ENCODE assay signal across 32 cellular contexts in the genomic region with DNA sequence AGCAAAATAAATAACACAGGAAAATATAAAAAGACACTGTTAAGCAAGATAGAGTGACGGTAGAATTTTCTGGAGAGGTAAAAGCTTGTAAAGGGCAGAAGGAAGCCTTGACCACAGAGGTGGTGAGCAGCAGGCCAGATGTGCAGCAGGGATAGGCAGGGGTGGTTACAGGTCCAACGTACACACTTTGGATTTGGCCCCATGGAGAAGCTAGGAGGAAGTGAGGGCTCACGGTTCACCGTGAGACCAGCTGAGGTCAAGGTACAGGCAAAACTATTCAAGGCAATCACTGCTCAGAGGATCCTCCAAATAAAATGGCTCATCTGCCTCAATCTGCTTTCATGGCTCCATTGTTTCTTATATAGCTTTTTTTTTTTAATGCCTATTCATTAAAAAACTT.
"Had no signal": no experiment of that assay in that cellular context is flagged by ENCODE, and none has a peak within 500 bp of the region (broad histone marks: within the 10 kb centered on the region; RNA-seq: fewer than 3 reads in every experiment).

No MANE protein-coding gene starts in this region.

- DNase-seq: activated CD4-positive, alpha-beta T cell treated with anti-CD3 and anti-CD28 coated beads, Interleukin-2, amount 10 ng/mL, durations not matched to agents 24 days and 14 days; activated CD4-positive, alpha-beta T cell treated with anti-CD3 and anti-CD28 coated beads, Interleukin-2, amount 50 U/mL, for 4 hours; activated CD8-positive, alpha-beta T cell treated with anti-CD3 and anti-CD28 coated beads for 36 hours; activated gamma-delta T cell; activated naive CD4-positive, alpha-beta T cell treated with Interleukin-2 at 50 U/mL for 16 hours; activated naive CD8-positive, alpha-beta T cell treated with anti-CD3 and anti-CD28 coated beads, Interleukin-2, amount 10 ng/mL, durations not matched to agents 7 days and 5 days; activated T-cell treated with anti-CD3 and anti-CD28 coated beads, Interleukin-2, amount 50 U/mL, for 24 hours; Kasumi-1; KG1; MM.1S; MV-4-11; NCI-H1092; NCI-H1417; NCI-H146; NCI-H187; NCI-H2029 treated with DMSO at 0.1 percent for 48 hours; NCI-H2107; NCI-H2171; NCI-H510A; NCI-H526; NCI-H748 treated with DMSO at 0.1 percent for 48 hours; NK-92 treated with Interleukin-12 subunit alpha and Interleukin-12 subunit beta, amount 100 ng/mL, for 24 hours; PC-9; SHP77; SJCRH30; T1000 had no signal

- H3K27ac ChIP-seq: ascending aorta, cardiac muscle cell, PC-9, RWPE1, SJCRH30, SK-N-MC had no signal

- H3K9me3 Mint-ChIP-seq: activated CD4-positive, alpha-beta T cell treated with anti-CD3 and anti-CD28 coated beads, Interleukin-2, amount 10 ng/mL, durations not matched to agents 24 days and 14 days; activated CD8-positive, alpha-beta T cell treated with anti-CD3 and anti-CD28 coated beads for 36 hours; activated naive CD4-positive, alpha-beta T cell treated with anti-CD3 and anti-CD28 coated beads, Interleukin-2, amount 50 U/mL, for 24 hours; activated naive CD8-positive, alpha-beta T cell treated with anti-CD3 and anti-CD28 coated beads, Interleukin-2, amount 10 ng/mL, durations not matched to agents 7 days and 5 days; activated T-cell treated with anti-CD3 and anti-CD28 coated beads, Interleukin-2, amount 50 U/mL, for 24 hours; activated T-helper 2 cell treated with anti-CD3 and anti-CD28 coated beads, Interferon-gamma antibody, Interleukin-2, Interleukin-4, amounts not matched to agents 10 μg/mL and 5 μg/mL and 100 μg/mL, durations not matched to agents 14 hours and 24 hours and 36 hours had no signal

- H3K27me3 ChIP-seq: ascending aorta, cardiac muscle cell, SJCRH30 had no signal

- ATAC-seq: activated CD8-positive, alpha-beta T cell treated with anti-CD3 and anti-CD28 coated beads for 36 hours had no signal

- H3K9me3 ChIP-seq: ascending aorta, SJCRH30 had no signal

- H3K27ac Mint-ChIP-seq: activated CD4-positive, alpha-beta T cell treated with anti-CD3 and anti-CD28 coated beads, Interleukin-2, amount 10 ng/mL, durations not matched to agents 24 days and 14 days; activated CD8-positive, alpha-beta T cell treated with anti-CD3 and anti-CD28 coated beads for 36 hours; activated naive CD4-positive, alpha-beta T cell treated with anti-CD3 and anti-CD28 coated beads, Interleukin-2, amount 50 U/mL, for 24 hours; activated naive CD8-positive, alpha-beta T cell treated with anti-CD3 and anti-CD28 coated beads, Interleukin-2, amount 10 ng/mL, durations not matched to agents 7 days and 5 days; activated T-cell treated with anti-CD3 and anti-CD28 coated beads, Interleukin-2, amount 50 U/mL, for 24 hours; activated T-helper 2 cell treated with anti-CD3 and anti-CD28 coated beads, Interferon-gamma antibody, Interleukin-2, Interleukin-4, amounts not matched to agents 10 μg/mL and 5 μg/mL and 100 μg/mL, durations not matched to agents 14 hours and 24 hours and 36 hours had no signal

- H3K27me3 Mint-ChIP-seq: activated CD4-positive, alpha-beta T cell treated with anti-CD3 and anti-CD28 coated beads, Interleukin-2, amount 10 ng/mL, durations not matched to agents 24 days and 14 days had no signal

- H3K36me3 ChIP-seq: ascending aorta, cardiac muscle cell, SJCRH30 had no signal

- H3K4me2 ChIP-seq: PC-9 had no signal

- H2AFZ ChIP-seq: PC-9 had no signal

- H3K4me1 Mint-ChIP-seq: activated CD4-positive, alpha-beta T cell treated with anti-CD3 and anti-CD28 coated beads, Interleukin-2, amount 10 ng/mL, durations not matched to agents 24 days and 14 days; activated naive CD4-positive, alpha-beta T cell treated with anti-CD3 and anti-CD28 coated beads, Interleukin-2, amount 50 U/mL, for 24 hours; activated naive CD8-positive, alpha-beta T cell treated with anti-CD3 and anti-CD28 coated beads, Interleukin-2, amount 10 ng/mL, durations not matched to agents 7 days and 5 days had no signal

- H3K4me3 ChIP-seq: ascending aorta, cardiac muscle cell, PC-9, SJCRH30, SK-N-MC had no signal

- H3K4me3 Mint-ChIP-seq: activated CD4-positive, alpha-beta T cell treated with anti-CD3 and anti-CD28 coated beads, Interleukin-2, amount 10 ng/mL, durations not matched to agents 24 days and 14 days; activated CD8-positive, alpha-beta T cell treated with anti-CD3 and anti-CD28 coated beads for 36 hours; activated naive CD4-positive, alpha-beta T cell treated with anti-CD3 and anti-CD28 coated beads, Interleukin-2, amount 50 U/mL, for 24 hours; activated naive CD8-positive, alpha-beta T cell treated with anti-CD3 and anti-CD28 coated beads, Interleukin-2, amount 10 ng/mL, durations not matched to agents 7 days and 5 days; activated T-cell treated with anti-CD3 and anti-CD28 coated beads, Interleukin-2, amount 50 U/mL, for 24 hours had no signal

- H3K36me3 Mint-ChIP-seq: activated naive CD4-positive, alpha-beta T cell treated with anti-CD3 and anti-CD28 coated beads, Interleukin-2, amount 50 U/mL, for 24 hours; activated naive CD8-positive, alpha-beta T cell treated with anti-CD3 and anti-CD28 coated beads, Interleukin-2, amount 10 ng/mL, durations not matched to agents 7 days and 5 days had no signal

- H3K4me1 ChIP-seq: ascending aorta, SJCRH30 had no signal
